Comparison of ENCODE assay signal across 14 cellular contexts in the genomic region with DNA sequence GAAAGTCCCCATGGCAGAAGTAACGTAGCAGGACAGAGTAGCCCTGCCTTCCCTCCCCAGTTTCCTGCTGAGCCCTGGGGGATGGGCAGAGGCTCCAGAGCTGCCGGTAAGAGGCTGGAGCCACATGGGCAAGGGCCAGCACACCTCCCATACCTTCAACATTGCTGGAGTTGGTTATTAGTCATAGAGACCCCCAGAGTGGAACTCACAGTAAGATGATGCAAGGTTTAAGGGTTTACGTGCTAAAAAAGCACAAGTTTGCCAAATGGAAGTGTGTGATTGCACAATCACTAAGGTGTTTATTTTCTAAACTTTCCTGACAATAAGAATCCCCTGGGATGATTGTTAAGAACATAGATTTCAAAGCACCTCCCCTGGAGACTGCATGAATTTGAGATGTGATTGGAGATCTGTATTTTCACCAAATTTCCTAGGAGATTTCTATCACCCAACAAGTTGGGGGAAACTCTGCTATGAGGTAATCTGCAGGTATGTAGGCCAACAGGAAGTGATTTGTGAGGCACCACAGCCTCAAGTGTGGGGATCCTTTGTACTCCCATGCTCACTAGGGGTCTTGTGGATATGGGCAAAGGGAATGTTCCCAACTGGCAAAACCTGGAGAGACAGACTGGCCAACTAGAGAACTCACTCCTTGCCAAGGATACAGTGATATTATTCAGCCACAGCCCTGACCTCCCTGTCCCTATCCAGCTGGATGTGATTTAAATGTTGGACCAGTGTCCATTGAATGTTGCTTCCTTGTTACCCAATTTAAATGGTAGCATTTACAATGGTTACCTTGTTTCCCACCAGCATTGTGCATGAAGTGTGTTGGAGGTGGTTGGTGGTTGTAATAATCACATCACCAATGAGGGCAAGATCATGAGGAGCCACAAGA. TPM values are rescaled to one million over a fixed set of nuclear protein-coding genes. Genes with fewer than 3 reads are reported as not detected.
A peak's percentile ranks its signal among the peaks of the same experiment; 100 is the strongest.
DNase-seq lines count a peak whose midpoint lies in the region; ATAC-seq and TF ChIP-seq lines count a peak whose summit lies in the region.
"Had no signal": no experiment of that assay in that cellular context is flagged by ENCODE, and none has a peak within 500 bp of the region (broad histone marks: within the 10 kb centered on the region; RNA-seq: fewer than 3 reads in every experiment).

No MANE protein-coding gene starts in this region.

- H3K9me3 Mint-ChIP-seq in WTC11: no peaks in the 10 kb centered on the region
- no peaks in the 10 kb centered on the region for H3K9me3 Mint-ChIP-seq in immature natural killer cell
- H3K9me3 Mint-ChIP-seq: natural killer cell had no signal

- CTCF ChIA-PET in WTC11 (lab: Charles Lee): interaction anchor here (1.0 to 1.4 kb wide), 3 partner anchors 50 to 111 kb away, joined by 3 to 5 read pairs (median 3); a partner anchor contains a TSS

- no peak overlapping the region for H3K27ac Mint-ChIP-seq in WTC11
- H3K27ac Mint-ChIP-seq in immature natural killer cell: no peak overlapping the region
- H3K27ac Mint-ChIP-seq: natural killer cell had no signal

- H3K4me3 Mint-ChIP-seq in WTC11: no peak overlapping the region
- H3K4me3 Mint-ChIP-seq in immature natural killer cell: no peak overlapping the region
- H3K4me3 Mint-ChIP-seq: natural killer cell had no signal

- peak; percentile 21 for DNase-seq in ELF-1 (ENCODE audit: low read depth, low spot score)
- DNase-seq in WTC11 (ENCODE audit: low spot score): no peak
- peak; percentile 61 for DNase-seq in fibroblast of peridontal ligament (ENCODE audit: extremely low read depth)
- peak; percentile 56 for DNase-seq in posterior vena cava (ENCODE audit: low spot score)
- DNase-seq in immature natural killer cell: no peak
- DNase-seq in hepatic stellate cell (ENCODE audit: low spot score): no peak
- DNase-seq in SIG-M5 treated with dmso at 0.1 percent for 504 hours (lab: John Stamatoyannopoulos, UW; ENCODE audit: unreplicated experiment): no peak
- no peak for DNase-seq in LoVo (ENCODE audit: low spot score)
- DNase-seq: C1 segment of cervical spinal cord; GF-D8; natural killer cell; NCI-H1092 treated with DMSO at 0.1 percent for 48 hours; NCI-H524 treated with DMSO at 0.1 percent for 48 hours; stimulated activated CD4-positive, alpha-beta T cell treated with anti-CD3 and anti-CD28 coated beads, Interleukin-12 subunit alpha, Interleukin-12 subunit beta, amount 100 ng/mL, for 4 hours had no signal

- H3K36me3 Mint-ChIP-seq in WTC11 (no peaks in the 10 kb centered on the region), immature natural killer cell (no peaks in the 10 kb centered on the region)
- H3K36me3 Mint-ChIP-seq: natural killer cell had no signal

- POLR2A ChIA-PET in WTC11 (lab: Charles Lee): no interaction called here

- ATAC-seq in WTC11: no peak
- ATAC-seq: natural killer cell had no signal

- H3K4me1 Mint-ChIP-seq in WTC11: peaks cover 50% of the 10 kb centered on the region
- no peaks in the 10 kb centered on the region for H3K4me1 Mint-ChIP-seq in immature natural killer cell
- H3K4me1 Mint-ChIP-seq: natural killer cell had no signal

- intact Hi-C loops in posterior vena cava (cut with DNase I): loop anchor here in 1 of 2 donors (10.0 kb wide), 1 partner anchor 49 kb away; no protein-coding TSS in a partner anchor

- TF ChIP-seq CTCF in WTC11 (IDR thresholded peaks at IDR 0.05): no peak

- H3K27me3 Mint-ChIP-seq in WTC11 (ENCODE audit: low read depth) (no peaks in the 10 kb centered on the region), immature natural killer cell (ENCODE audit: low read depth in 3 of 3) (peaks cover 3 to 11% (median 4%) of the 10 kb centered on the region in 3 donors)

TF ChIP-seq in WTC11, 78 proteins besides CTCF, POLR2A, EP300 and RAD21:
- TF ChIP-seq CBFB (CRISPR knock-in tag; IDR thresholded peaks at IDR 0.05; ENCODE audit: low read depth) (no peak), PRRX2 (CRISPR knock-in tag; IDR thresholded peaks at IDR 0.05) (no peak), FOXP1 (CRISPR knock-in tag; IDR thresholded peaks at IDR 0.05; ENCODE audit: borderline replicate concordance) (no peak), TEAD1 (CRISPR knock-in tag; IDR thresholded peaks at IDR 0.05) (no peak), ZBTB21 (CRISPR knock-in tag; IDR thresholded peaks at IDR 0.05; ENCODE audit: borderline replicate concordance) (no peak), GTF2I (CRISPR knock-in tag; conservative IDR thresholded peaks at IDR 0.05) (no peak), GABPB1 (CRISPR knock-in tag; IDR thresholded peaks at IDR 0.05) (peak; percentile 63; the same call in 1 of the 2 replicates), ZNF121 (CRISPR knock-in tag; IDR thresholded peaks at IDR 0.05) (peak; percentile 74)
- TF ChIP-seq, protein P1, sequence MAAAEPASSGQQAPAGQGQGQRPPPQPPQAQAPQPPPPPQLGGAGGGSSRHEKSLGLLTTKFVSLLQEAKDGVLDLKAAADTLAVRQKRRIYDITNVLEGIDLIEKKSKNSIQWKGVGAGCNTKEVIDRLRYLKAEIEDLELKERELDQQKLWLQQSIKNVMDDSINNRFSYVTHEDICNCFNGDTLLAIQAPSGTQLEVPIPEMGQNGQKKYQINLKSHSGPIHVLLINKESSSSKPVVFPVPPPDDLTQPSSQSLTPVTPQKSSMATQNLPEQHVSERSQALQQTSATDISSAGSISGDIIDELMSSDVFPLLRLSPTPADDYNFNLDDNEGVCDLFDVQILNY (CRISPR knock-in tag; IDR thresholded peaks at IDR 0.05): no peak

RNA-seq across cellular contexts. Expression of a gene that starts 37.1 kb away (rescaled TPM):
- total RNA-seq in WTC11 (2021) (2.5 to 3.3 TPM (median 3.0 TPM) in 3 replicates), posterior vena cava (10 to 100 TPM; 64.1 to 68.7 TPM)
- polyA plus RNA-seq in immature natural killer cell: under 1 TPM; 0.55 to 0.97 (median 0.65) TPM

Comparison
In these comparisons a context has a peak if more than half of its experiments do, and no peak if none do; other contexts are left out.
1. DNase-seq: peak in ELF-1 (single experiment), fibroblast of peridontal ligament (single experiment) and posterior vena cava (single experiment); none in WTC11 (single experiment), immature natural killer cell (0 of 3), hepatic stellate cell (single experiment), SIG-M5 treated with dmso at 0.1 percent for 504 hours (single experiment) and LoVo (single experiment).
2. RNA of a gene that starts 37.1 kb away (total RNA-seq): 64.1 to 68.7 TPM in posterior vena cava; 2.5 to 3.3 TPM in WTC11; every median in the first group is over 10 times any median in the second.